ENCODE assay signal across 8 cellular contexts in genomic region chr18:48949606-48950535, GRCh38. TPM values are rescaled to one million over a fixed set of nuclear protein-coding genes. Genes with fewer than 3 reads are reported as not detected.
DNase-seq lines count a peak whose midpoint lies in the region; ATAC-seq and TF ChIP-seq lines count a peak whose summit lies in the region.

No MANE protein-coding gene starts in this region.

- DNase-seq in AG10803 (ENCODE audit: low read depth): no peak
- DNase-seq in GM13976 (ENCODE audit: low spot score): peak; percentile 70
- DNase-seq in PC-3: peak; percentile 37
- DNase-seq in MCF 10A (ENCODE audit: unreplicated experiment): peak; percentile 66
- DNase-seq in left kidney (ENCODE audit: low read depth, low spot score): peak; percentile 78
- peak in 4 of 6 experiments; percentile 16 to 60 (median 42) for DNase-seq in stimulated activated naive CD4-positive, alpha-beta T cell (lab: John Stamatoyannopoulos, UW)
- no peak for DNase-seq in cerebellar nuclear complex (lab: John Stamatoyannopoulos, UW)

- peaks cover 44% of the 10 kb centered on the region for H3K79me2 ChIP-seq in PC-3 (ENCODE audit: low read length)

- H3K27ac ChIP-seq in PC-3 (ENCODE audit: low read length): no peak overlapping the region

- H3K27me3 ChIP-seq in PC-3 (ENCODE audit: low read length): no peaks in the 10 kb centered on the region

- H3K27me3 Mint-ChIP-seq in MCF 10A (ENCODE audit: insufficient read depth, unreplicated experiment): no peaks in the 10 kb centered on the region

- no peaks in the 10 kb centered on the region for H3F3A ChIP-seq in PC-3 (ENCODE audit: low read length, unreplicated experiment)

- peaks cover 29% of the 10 kb centered on the region for H3K4me1 Mint-ChIP-seq in MCF 10A (ENCODE audit: insufficient read depth, unreplicated experiment)

- H3K36me3 ChIP-seq in PC-3 (ENCODE audit: low read depth, low read length): no peaks in the 10 kb centered on the region

- TF ChIP-seq CTCF in AG10803 (conservative IDR thresholded peaks at IDR 0.05; ENCODE audit: low read length) (peak; percentile 7; the same call in 1 of the 2 replicates), GM13976 (IDR thresholded peaks at IDR 0.05; ENCODE audit: borderline replicate concordance, control extremely low read depth, extremely low read depth, insufficient read depth, missing control alignments) (peak; percentile 12), PC-3 (conservative IDR thresholded peaks at IDR 0.05; ENCODE audit: low read depth, low read length) (no peak), MCF 10A (IDR thresholded peaks at IDR 0.05; ENCODE audit: unreplicated experiment) (peak; percentile 45)

- peaks cover 9% of the 10 kb centered on the region; the same call in 1 of the 2 replicates for H4K20me1 ChIP-seq in PC-3 (ENCODE audit: low read length)

- no peak overlapping the region for H2AFZ ChIP-seq in PC-3 (ENCODE audit: low read length)

- peaks cover 6% of the 10 kb centered on the region for H3K36me3 Mint-ChIP-seq in MCF 10A (ENCODE audit: insufficient read depth, unreplicated experiment)

- peak overlapping the region; percentile 44 for H3K9ac ChIP-seq in PC-3 (ENCODE audit: low read length)

- H3K4me3 ChIP-seq in AG10803 (ENCODE audit: low read length) (peak overlapping the region; percentile 76), PC-3 (ENCODE audit: low read length) (peak overlapping the region; percentile 74)

- peak overlapping the region; percentile 87 for H3K4me2 ChIP-seq in PC-3 (ENCODE audit: low read length)

- CTCF ChIA-PET in PC-3 (lab: Charles Lee): interaction anchor here (0.6 to 0.7 kb wide), 2 partner anchors 228 to 393 kb away, joined by 3 to 5 read pairs; no protein-coding TSS in a partner anchor
- CTCF ChIA-PET in MCF 10A (lab: Yijun Ruan, JAX): interaction anchor here (0.6 kb wide), 1 partner anchor 66 kb away, joined by 4 read pairs; no protein-coding TSS in a partner anchor

- ATAC-seq in PC-3 (peak; percentile 28), GM19351 (IDR thresholded peaks at IDR 0.05; ENCODE audit: unreplicated experiment) (no peak)

- in situ Hi-C loops in GM13976 (cut with MboI; ENCODE audit: low sequenced_read_pairs, unreplicated experiment): no loop called here

- H3K9me3 ChIP-seq in PC-3 (ENCODE audit: low read length): no peaks in the 10 kb centered on the region

- H3K4me3 Mint-ChIP-seq in MCF 10A (ENCODE audit: unreplicated experiment): peak overlapping the region; percentile 91

- BruUV-seq in PC-3 (replicated peaks; lab: Mats Ljungman, UMichigan) (no TSS peak), MCF 10A (replicated peaks; lab: Mats Ljungman, UMichigan) (no TSS peak)

- peaks cover 20% of the 10 kb centered on the region for H3K4me1 ChIP-seq in PC-3 (ENCODE audit: insufficient read depth, low read length)

- intact Hi-C loops in PC-3 (cut with micrococcal nuclease): loop anchor here (5.0 to 10.0 kb wide), 5 partner anchors 95 to 287 kb away; no protein-coding TSS in a partner anchor
- intact Hi-C loops in MCF 10A (cut with micrococcal nuclease): loop anchor here (1.0 to 5.0 kb wide), 7 partner anchors 71 to 287 kb away; no protein-coding TSS in a partner anchor

- H3K9me2 ChIP-seq in PC-3 (replicated peaks; ENCODE audit: low read length): no peaks in the 10 kb centered on the region

- peak overlapping the region; percentile 70 for H3K27ac Mint-ChIP-seq in MCF 10A (ENCODE audit: low read depth, unreplicated experiment)

- POLR2A ChIA-PET in PC-3 (lab: Charles Lee; ENCODE audit: unreplicated experiment) (interaction anchor here (0.6 kb wide), 1 partner anchor 90 kb away, joined by 3 read pairs; no protein-coding TSS in a partner anchor), MCF 10A (lab: Yijun Ruan, JAX) (interaction anchor here (0.5 to 2.3 kb wide), 9 partner anchors 12 to 229 kb away, joined by 3 to 11 read pairs (median 3); no protein-coding TSS in a partner anchor)

- no peaks in the 10 kb centered on the region for H3K9me3 Mint-ChIP-seq in MCF 10A (ENCODE audit: unreplicated experiment)

RNA-seq across cellular contexts. Expression of gene SMAD7, which starts 0.9 kb away (rescaled TPM):
- total RNA-seq in PC-3 (2014; rRNA removed) (7.9 and 9.4 TPM in 2 replicates), MCF 10A (2022) (9.8 and 12.3 TPM in 2 replicates)

Comparison
In these comparisons a context has a peak if more than half of its experiments do, and no peak if none do; other contexts are left out.
1. DNase-seq: peak in GM13976 (single experiment), PC-3 (single experiment), MCF 10A (single experiment), left kidney (single experiment) and stimulated activated naive CD4-positive, alpha-beta T cell (4 of 6); none in AG10803 (single experiment) and cerebellar nuclear complex (0 of 2).